9 cellular contexts compared by ENCODE assay signal in genomic region chr9:137113385-137114159, GRCh38. TPM values are rescaled to one million over a fixed set of nuclear protein-coding genes. Genes with fewer than 3 reads are reported as not detected.
DNase-seq lines count a peak whose midpoint lies in the region; ATAC-seq and TF ChIP-seq lines count a peak whose summit lies in the region.
"Had no signal": no experiment of that assay in that cellular context is flagged by ENCODE, and none has a peak within 500 bp of the region (broad histone marks: within the 10 kb centered on the region; RNA-seq: fewer than 3 reads in every experiment).

No MANE protein-coding gene starts in this region.

- DNase-seq in SK-N-SH (peak; percentile 76), activated B cell treated with CpG ODN at 0.5 μM for 24 hours (no peak), fibroblast of lung (ENCODE audit: low read depth in 2 of 2) (no peak), stomach (no peak), G401 (ENCODE audit: low spot score) (no peak), Kasumi-1 (lab: John Stamatoyannopoulos, UW) (no peak)

- H3K27me3 ChIP-seq in SK-N-SH (ENCODE audit: insufficient read depth): no peaks in the 10 kb centered on the region
- H3K27me3 ChIP-seq in fibroblast of lung (ENCODE audit: control insufficient read depth, insufficient read depth, low read length): no peaks in the 10 kb centered on the region
- H3K27me3 ChIP-seq in stomach: peaks cover 0 to 28% (median 0%) of the 10 kb centered on the region in 3 donors

- no peak overlapping the region; the same call in 1 of the 2 replicates for H3K4me2 ChIP-seq in SK-N-SH
- peak overlapping the region; percentile 44 for H3K4me2 ChIP-seq in fibroblast of lung (ENCODE audit: extremely low read depth, insufficient read depth, low read length)

- peaks cover 10% of the 10 kb centered on the region for H3K4me1 Mint-ChIP-seq in activated B cell treated with CpG ODN at 0.5 μM for 24 hours

- WGBS in SK-N-SH (ENCODE audit: low lambda C conversion rate): 73% methylated on average over 24 of the region's 66 CpGs
- WGBS in stomach, 5 donors: 28 to 58% (median 35%) methylated on average over 30 to 64 of the region's 66 CpGs

- H2AFZ ChIP-seq in SK-N-SH (ENCODE audit: low read depth) (no peak overlapping the region), fibroblast of lung (ENCODE audit: low read length) (no peak overlapping the region)

- H3K9me3 ChIP-seq in SK-N-SH (no peaks in the 10 kb centered on the region), fibroblast of lung (ENCODE audit: control insufficient read depth, insufficient read depth, low read depth, low read length) (no peaks in the 10 kb centered on the region), stomach (no peaks in the 10 kb centered on the region)

- in situ Hi-C loops in G401 (cut with HindIII; ENCODE audit: low sequenced_read_pairs): no loop called here

- ATAC-seq in SK-N-SH treated with all-trans-retinoic acid at 6 μM for 48 hours (no peak), activated B cell treated with CpG ODN at 0.5 μM for 24 hours (ENCODE audit: low read depth) (peak; percentile 25), HG03469 (IDR thresholded peaks at IDR 0.05; ENCODE audit: unreplicated experiment) (no peak)

- H3F3A ChIP-seq in SK-N-SH (replicated peaks; ENCODE audit: insufficient read depth): no peaks in the 10 kb centered on the region

- H3K9me2 ChIP-seq in SK-N-SH: no peaks in the 10 kb centered on the region

- H4K20me1 ChIP-seq in SK-N-SH (ENCODE audit: insufficient read depth) (no peaks in the 10 kb centered on the region), fibroblast of lung (ENCODE audit: control insufficient read depth, extremely low read depth, insufficient read depth, low read length) (no peaks in the 10 kb centered on the region)

- peak overlapping the region; percentile 74 for H3K4me3 Mint-ChIP-seq in activated B cell treated with CpG ODN at 0.5 μM for 24 hours

- no peak overlapping the region for H3K27ac ChIP-seq in SK-N-SH (ENCODE audit: low read depth in 2 of 2, low read length in 1 of 2)
- no peak overlapping the region for H3K27ac ChIP-seq in fibroblast of lung (ENCODE audit: insufficient read depth, low read length)
- no peak overlapping the region for H3K27ac ChIP-seq in stomach

- no peaks in the 10 kb centered on the region for H3K27me3 Mint-ChIP-seq in activated B cell treated with CpG ODN at 0.5 μM for 24 hours

- no peak for TF ChIP-seq POLR2A in stomach (IDR thresholded peaks at IDR 0.05)

- H3K4me3 ChIP-seq in SK-N-SH (ENCODE audit: low read depth in 2 of 2, low read length in 1 of 2): peak overlapping the region in 1 of 2 experiments; percentile 39; a peak in 2 of 4 replicates
- H3K4me3 ChIP-seq in fibroblast of lung (replicated peaks in 1 of 4; ENCODE audit: control extremely low read depth in 1 of 4, insufficient read depth in 1 of 4, low read depth in 3 of 4, low read length in 4 of 4): peak overlapping the region in 1 of 4 experiments; percentile 36
- H3K4me3 ChIP-seq in stomach: peak overlapping the region; percentile 76 to 83 (median 78)

- TF ChIP-seq RAD21 in SK-N-SH (IDR thresholded peaks at IDR 0.05; ENCODE audit: low read length): no peak

- H3K79me2 ChIP-seq in SK-N-SH (ENCODE audit: insufficient read depth): no peaks in the 10 kb centered on the region
- no peaks in the 10 kb centered on the region for H3K79me2 ChIP-seq in fibroblast of lung (ENCODE audit: control insufficient read depth, insufficient read depth, low read length)

- peaks cover 0 to 10% of the 10 kb centered on the region in 2 experiments; a peak in 1 of 4 replicates for H3K4me1 ChIP-seq in SK-N-SH (ENCODE audit: control insufficient read depth in 1 of 2, insufficient read depth in 2 of 2, low read depth in 1 of 2, low read length in 1 of 2)
- H3K4me1 ChIP-seq in fibroblast of lung (ENCODE audit: control insufficient read depth, extremely low read depth, insufficient read depth, low read length): no peaks in the 10 kb centered on the region
- peaks cover 8 to 26% (median 22%) of the 10 kb centered on the region in 4 donors for H3K4me1 ChIP-seq in stomach

- H3K9ac ChIP-seq in SK-N-SH: no peak overlapping the region
- no peak overlapping the region for H3K9ac ChIP-seq in fibroblast of lung (ENCODE audit: insufficient read depth, low read length)

- no peaks in the 10 kb centered on the region for H3K9me3 Mint-ChIP-seq in activated B cell treated with CpG ODN at 0.5 μM for 24 hours

- intact Hi-C loops in activated B cell treated with CpG ODN at 0.5 μM for 24 hours (cut with micrococcal nuclease): loop anchor here (1.0 kb wide), 3 partner anchors 18 to 43 kb away; partner anchors contain the start of gene SAPCD2
- intact Hi-C loops in stomach (cut with DNase I; ENCODE audit: low total_unique reads): loop anchor here (10.0 kb wide), 1 partner anchor 71 kb away; the partner anchor contains the start of genes ANAPC2 and SSNA1

- CTCF ChIA-PET in SK-N-SH (lab: Yijun Ruan, JAX): interaction anchor here (1.4 to 4.4 kb wide), 4 partner anchors 17 to 123 kb away, joined by 3 to 27 read pairs (median 6); partner anchors contain the start of gene RNF224
- CTCF ChIA-PET in activated B cell treated with CpG ODN at 0.5 μM for 24 hours (lab: Charles Lee): interaction anchor here (1.0 to 1.1 kb wide), 2 partner anchors 18 to 45 kb away, joined by 3 read pairs; no protein-coding TSS in a partner anchor

- TF ChIP-seq EP300 in SK-N-SH (IDR thresholded peaks at IDR 0.05; ENCODE audit: borderline replicate concordance in 1 of 2, low read depth in 1 of 2, low read length in 1 of 2): no peak
- no peak for TF ChIP-seq EP300 in stomach (IDR thresholded peaks at IDR 0.05)

- POLR2A ChIA-PET in SK-N-SH (lab: Yijun Ruan, JAX) (interaction anchor here (0.6 to 1.6 kb wide), 3 partner anchors 16 to 127 kb away, joined by 3 to 7 read pairs (median 4); partner anchors contain the start of gene TUBB4B), activated B cell treated with CpG ODN at 0.5 μM for 24 hours (lab: Charles Lee) (interaction anchor here (0.5 to 3.6 kb wide), 9 partner anchors 10 to 1178 kb away, joined by 3 to 22 read pairs (median 4); partner anchors contain the start of genes TOR4A, TUBB4B and UAP1L1)

- no peak overlapping the region for H3K27ac Mint-ChIP-seq in activated B cell treated with CpG ODN at 0.5 μM for 24 hours

- no peak for TF ChIP-seq CTCF in SK-N-SH (IDR thresholded peaks at IDR 0.05)
- no peak for TF ChIP-seq CTCF in activated B cell treated with CpG ODN at 0.5 μM for 24 hours (IDR thresholded peaks at IDR 0.05)
- no peak for TF ChIP-seq CTCF in fibroblast of lung (conservative IDR thresholded peaks at IDR 0.05 in 1 of 2, IDR thresholded peaks at IDR 0.05 in 1 of 2; ENCODE audit: low read depth in 1 of 2, low read length in 2 of 2)
- TF ChIP-seq CTCF in stomach (IDR thresholded peaks at IDR 0.05): no peak

- peaks cover 23% of the 10 kb centered on the region for H3K36me3 Mint-ChIP-seq in activated B cell treated with CpG ODN at 0.5 μM for 24 hours (ENCODE audit: low read depth)

- H3K36me3 ChIP-seq in SK-N-SH (replicated peaks in 1 of 2; ENCODE audit: control insufficient read depth in 1 of 2, insufficient read depth in 2 of 2, low read length in 1 of 2): peaks cover 0 to 37% of the 10 kb centered on the region in 2 experiments
- peaks cover 17% of the 10 kb centered on the region for H3K36me3 ChIP-seq in fibroblast of lung (ENCODE audit: control insufficient read depth, insufficient read depth, low read length)
- H3K36me3 ChIP-seq in stomach: peaks cover 3 to 48% (median 46%) of the 10 kb centered on the region in 4 donors

RNA-seq across cellular contexts. Expression of gene DPP7, which starts 1.0 kb away (rescaled TPM):
- polyA plus RNA-seq in SK-N-SH (2012; rRNA removed) (127 and 141 TPM in 2 replicates), fibroblast of lung (28.6 and 44.3 TPM in 2 replicates), stomach (100 to 1,000 TPM; 325 to 346 (median 338) TPM)
- polyA plus RNA-seq in SK-N-SH (2012; cell fraction: cytosol; rRNA removed): 30.2 and 55.0 TPM in 2 replicates
- polyA plus RNA-seq in SK-N-SH (2012; cell fraction: nucleus; rRNA removed): 795 and 924 TPM in 2 replicates
- total RNA-seq in activated B cell treated with CpG ODN at 0.5 μM for 24 hours (254 and 259 TPM in 2 replicates), fibroblast of lung (93.0 and 126 TPM in 2 replicates), stomach (100 to 1,000 TPM in 3 of 5 donors, 10 to 100 TPM in 2; 25.9 to 251 (median 103) TPM)
- 73.2 and 106 TPM in 2 replicates for polyA plus RNA-seq in fibroblast of lung (2012)
- polyA minus RNA-seq in fibroblast of lung (ENCODE audit: low replicate concordance): 114 and 188 TPM in 2 replicates
- total RNA-seq in G401 (2014; rRNA removed; shearing (Covaris generic)): 1.2 and 3.0 TPM in 2 replicates

RNA-seq across cellular contexts. Expression of gene GRIN1, which starts 25.4 kb away (rescaled TPM):
- polyA plus RNA-seq in SK-N-SH (2012; rRNA removed) (0.03 TPM in 1 of 2 replicates, not detected in the other), fibroblast of lung (0.06 and 0.08 TPM in 2 replicates), stomach (under 1 TPM in 2 of 3 donors, not detected in 1; 0.25 to 0.31 TPM)
- 0.03 and 0.13 TPM in 2 replicates for polyA plus RNA-seq in SK-N-SH (2012; cell fraction: cytosol; rRNA removed)
- 0.24 and 0.58 TPM in 2 replicates for polyA plus RNA-seq in SK-N-SH (2012; cell fraction: nucleus; rRNA removed)
- total RNA-seq in activated B cell treated with CpG ODN at 0.5 μM for 24 hours (0.22 TPM in 1 of 2 replicates, not detected in the other), fibroblast of lung (under 0.01 TPM in 1 of 2 replicates, not detected in the other), stomach (under 1 TPM in 1 of 5 donors, not detected in 4; 0.55 TPM)
- 0.06 and 0.17 TPM in 2 replicates for polyA plus RNA-seq in fibroblast of lung (2012)
- 1.6 TPM in 1 of 2 replicates, not detected in the other for polyA minus RNA-seq in fibroblast of lung (ENCODE audit: low replicate concordance)
- total RNA-seq in G401 (2014; rRNA removed; shearing (Covaris generic)): not detected in 2 replicates
- total RNA-seq: myocyte had no signal

RNA-seq across cellular contexts. Expression of gene MAN1B1, which starts 26.8 kb away (rescaled TPM):
- 57.8 and 61.9 TPM in 2 replicates for polyA plus RNA-seq in SK-N-SH (2012; rRNA removed)
- 27.1 and 44.0 TPM in 2 replicates for polyA plus RNA-seq in SK-N-SH (2012; cell fraction: cytosol; rRNA removed)
- 115 and 121 TPM in 2 replicates for polyA plus RNA-seq in SK-N-SH (2012; cell fraction: nucleus; rRNA removed)
- 33.6 and 37.7 TPM in 2 replicates for total RNA-seq in activated B cell treated with CpG ODN at 0.5 μM for 24 hours
- total RNA-seq in fibroblast of lung: 63.2 and 96.6 TPM in 2 replicates
- polyA plus RNA-seq in fibroblast of lung: 43.0 and 45.5 TPM in 2 replicates
- 56.4 and 57.7 TPM in 2 replicates for polyA plus RNA-seq in fibroblast of lung (2012)
- polyA minus RNA-seq in fibroblast of lung (ENCODE audit: low replicate concordance): 52.3 and 62.5 TPM in 2 replicates
- 100 to 1,000 TPM in 1 of 5 donors, 10 to 100 TPM in 3, 1 to 10 TPM in 1; 4.7 to 167 (median 44.6) TPM for total RNA-seq in stomach
- polyA plus RNA-seq in stomach: 10 to 100 TPM; 22.8 to 52.6 (median 35.0) TPM
- 67.0 and 73.9 TPM in 2 replicates for total RNA-seq in G401 (2014; rRNA removed; shearing (Covaris generic))

RNA-seq across cellular contexts. Expression of gene UAP1L1, which starts 36.3 kb away (rescaled TPM):
- polyA plus RNA-seq in SK-N-SH (2012; rRNA removed): 3.2 and 5.6 TPM in 2 replicates
- 1.5 and 2.3 TPM in 2 replicates for polyA plus RNA-seq in SK-N-SH (2012; cell fraction: cytosol; rRNA removed)
- polyA plus RNA-seq in SK-N-SH (2012; cell fraction: nucleus; rRNA removed): 21.7 and 23.8 TPM in 2 replicates
- total RNA-seq in activated B cell treated with CpG ODN at 0.5 μM for 24 hours: 13.4 and 17.2 TPM in 2 replicates
- 15.7 and 21.1 TPM in 2 replicates for total RNA-seq in fibroblast of lung
- 16.4 and 17.9 TPM in 2 replicates for polyA plus RNA-seq in fibroblast of lung
- 17.5 and 22.4 TPM in 2 replicates for polyA plus RNA-seq in fibroblast of lung (2012)
- 23.5 and 28.3 TPM in 2 replicates for polyA minus RNA-seq in fibroblast of lung (ENCODE audit: low replicate concordance)
- total RNA-seq in stomach: 10 to 100 TPM in 3 of 5 donors, 1 to 10 TPM in 2; 4.6 to 95.6 (median 22.8) TPM
- 1 to 10 TPM; 4.1 to 7.4 (median 6.0) TPM for polyA plus RNA-seq in stomach
- 28.9 and 34.7 TPM in 2 replicates for total RNA-seq in G401 (2014; rRNA removed; shearing (Covaris generic))

RNA-seq across cellular contexts. Expression of gene SAPCD2, which starts 43.2 kb away (rescaled TPM):
- polyA plus RNA-seq in SK-N-SH (2012; rRNA removed) (4.6 and 6.0 TPM in 2 replicates), fibroblast of lung (0.85 and 2.7 TPM in 2 replicates), stomach (1 to 10 TPM; 1.7 to 5.0 (median 3.8) TPM)
- 2.1 and 5.0 TPM in 2 replicates for polyA plus RNA-seq in SK-N-SH (2012; cell fraction: cytosol; rRNA removed)
- polyA plus RNA-seq in SK-N-SH (2012; cell fraction: nucleus; rRNA removed): 6.3 and 7.3 TPM in 2 replicates
- total RNA-seq in activated B cell treated with CpG ODN at 0.5 μM for 24 hours (0.80 and 0.81 TPM in 2 replicates), fibroblast of lung (0.26 and 2.8 TPM in 2 replicates), stomach (10 to 100 TPM in 1 of 5 donors, 1 to 10 TPM in 3, not detected in 1; 2.9 to 84.9 (median 4.4) TPM)
- polyA plus RNA-seq in fibroblast of lung (2012): 1.6 and 6.4 TPM in 2 replicates
- 1.0 and 2.9 TPM in 2 replicates for polyA minus RNA-seq in fibroblast of lung (ENCODE audit: low replicate concordance)
- total RNA-seq in G401 (2014; rRNA removed; shearing (Covaris generic)): 62.9 and 63.5 TPM in 2 replicates
